In genomic region chr1:10530281-10530740, GRCh38 we compare ENCODE assay signal across 8 cellular contexts. TPM values are rescaled to one million over a fixed set of nuclear protein-coding genes. Genes with fewer than 3 reads are reported as not detected.
DNase-seq lines count a peak whose midpoint lies in the region; ATAC-seq and TF ChIP-seq lines count a peak whose summit lies in the region.

No MANE protein-coding gene starts in this region.

- no peak overlapping the region for H3K27ac ChIP-seq in liver (ENCODE audit: low read depth in 1 of 2, low read length in 2 of 2)

- H3K27me3 Mint-ChIP-seq in chondrocyte (ENCODE audit: low read depth) = no peaks in the 10 kb centered on the region
- H3K27me3 Mint-ChIP-seq in activated CD4-positive, alpha-beta T cell treated with anti-CD3 and anti-CD28 coated beads, Interleukin-2, amount 10 ng/mL, durations not matched to agents 7 days and 5 days = no peaks in the 10 kb centered on the region

- WGBS in liver = 30% methylated on average over 20 of the region's 20 CpGs

- H3K27ac Mint-ChIP-seq in chondrocyte (ENCODE audit: unreplicated experiment) = peak overlapping the region; percentile 87
- H3K27ac Mint-ChIP-seq in stimulated activated effector memory CD8-positive, alpha-beta T cell treated with anti-CD3 and anti-CD28 coated beads, Interleukin-12 subunit alpha, Interleukin-12 subunit beta, amount 100 ng/mL, for 72 hours = no peak overlapping the region
- H3K27ac Mint-ChIP-seq in activated CD4-positive, alpha-beta T cell treated with anti-CD3 and anti-CD28 coated beads, Interleukin-2, amount 10 ng/mL, durations not matched to agents 7 days and 5 days = no peak overlapping the region

- H3K4me1 Mint-ChIP-seq in chondrocyte (ENCODE audit: low read depth) = peaks cover 47% of the 10 kb centered on the region
- H3K4me1 Mint-ChIP-seq in stimulated activated effector memory CD8-positive, alpha-beta T cell treated with anti-CD3 and anti-CD28 coated beads, Interleukin-12 subunit alpha, Interleukin-12 subunit beta, amount 100 ng/mL, for 72 hours = peaks cover 26% of the 10 kb centered on the region
- H3K4me1 Mint-ChIP-seq in activated CD4-positive, alpha-beta T cell treated with anti-CD3 and anti-CD28 coated beads, Interleukin-2, amount 10 ng/mL, durations not matched to agents 7 days and 5 days = peaks cover 2% of the 10 kb centered on the region

- H3K9me3 ChIP-seq in liver (ENCODE audit: control insufficient read depth in 4 of 4, low read length in 3 of 4) = no peaks in the 10 kb centered on the region

- peak; percentile 6 for DNase-seq in stimulated activated CD4-positive, alpha-beta T cell treated with anti-CD3 and anti-CD28 coated beads, Interleukin-15, amount 100 ng/mL, for 24 hours
- DNase-seq in stimulated activated CD4-positive, alpha-beta T cell treated with anti-CD3 and anti-CD28 coated beads, Interleukin-12 subunit alpha, Interleukin-12 subunit beta, amount 100 ng/mL, for 4 hours = no peak
- no peak for DNase-seq in chondrocyte (ENCODE audit: low spot score)
- no peak for DNase-seq in NCI-H2171 (lab: John Stamatoyannopoulos, UW)
- no peak for DNase-seq in stimulated activated effector memory CD8-positive, alpha-beta T cell treated with anti-CD3 and anti-CD28 coated beads, Interleukin-12 subunit alpha, Interleukin-12 subunit beta, amount 100 ng/mL, for 72 hours (ENCODE audit: low spot score in 2 of 2)
- DNase-seq in activated CD4-positive, alpha-beta T cell treated with anti-CD3 and anti-CD28 coated beads, Interleukin-2, amount 10 ng/mL, durations not matched to agents 7 days and 5 days = no peak
- no peak for DNase-seq in KG1 (lab: John Stamatoyannopoulos, UW)

- H3K4me1 ChIP-seq in liver (ENCODE audit: control insufficient read depth in 4 of 4, insufficient read depth in 4 of 4, low read length in 3 of 4) = peaks cover 0 to 27% (median 22%) of the 10 kb centered on the region in 4 donors

- peak overlapping the region; percentile 42 for H3K4me3 Mint-ChIP-seq in chondrocyte (ENCODE audit: unreplicated experiment)
- no peak overlapping the region for H3K4me3 Mint-ChIP-seq in stimulated activated effector memory CD8-positive, alpha-beta T cell treated with anti-CD3 and anti-CD28 coated beads, Interleukin-12 subunit alpha, Interleukin-12 subunit beta, amount 100 ng/mL, for 72 hours
- H3K4me3 Mint-ChIP-seq in activated CD4-positive, alpha-beta T cell treated with anti-CD3 and anti-CD28 coated beads, Interleukin-2, amount 10 ng/mL, durations not matched to agents 7 days and 5 days = no peak overlapping the region

- no peaks in the 10 kb centered on the region for H3K36me3 Mint-ChIP-seq in chondrocyte (ENCODE audit: low read depth)
- peaks cover under 1% of the 10 kb centered on the region for H3K36me3 Mint-ChIP-seq in stimulated activated effector memory CD8-positive, alpha-beta T cell treated with anti-CD3 and anti-CD28 coated beads, Interleukin-12 subunit alpha, Interleukin-12 subunit beta, amount 100 ng/mL, for 72 hours
- H3K36me3 Mint-ChIP-seq in activated CD4-positive, alpha-beta T cell treated with anti-CD3 and anti-CD28 coated beads, Interleukin-2, amount 10 ng/mL, durations not matched to agents 7 days and 5 days (ENCODE audit: low read depth) = no peaks in the 10 kb centered on the region

- H3K36me3 ChIP-seq in liver (ENCODE audit: control insufficient read depth in 4 of 4, insufficient read depth in 3 of 4, low read depth in 1 of 4, low read length in 3 of 4) = no peaks in the 10 kb centered on the region

- TF ChIP-seq CTCF in chondrocyte (IDR thresholded peaks at IDR 0.05) = peak; percentile 91
- peak; percentile 86 for TF ChIP-seq CTCF in liver (IDR thresholded peaks at IDR 0.05; ENCODE audit: low read depth, low read length, missing input control)

- peak; percentile 90 to 91 for TF ChIP-seq RAD21 in liver (IDR thresholded peaks at IDR 0.05)

- no peaks in the 10 kb centered on the region for H3K9me3 Mint-ChIP-seq in chondrocyte (ENCODE audit: low read depth)
- H3K9me3 Mint-ChIP-seq in stimulated activated effector memory CD8-positive, alpha-beta T cell treated with anti-CD3 and anti-CD28 coated beads, Interleukin-12 subunit alpha, Interleukin-12 subunit beta, amount 100 ng/mL, for 72 hours = no peaks in the 10 kb centered on the region
- H3K9me3 Mint-ChIP-seq in activated CD4-positive, alpha-beta T cell treated with anti-CD3 and anti-CD28 coated beads, Interleukin-2, amount 10 ng/mL, durations not matched to agents 7 days and 5 days = no peaks in the 10 kb centered on the region

- POLR2A ChIA-PET in activated CD4-positive, alpha-beta T cell treated with anti-CD3 and anti-CD28 coated beads, Interleukin-2, amount 10 ng/mL, durations not matched to agents 7 days and 5 days (lab: Charles Lee) = no interaction called here

- H3K27me3 ChIP-seq in liver (ENCODE audit: control insufficient read depth in 4 of 4, insufficient read depth in 4 of 4, low read length in 3 of 4) = no peaks in the 10 kb centered on the region

- H3K9ac ChIP-seq in liver (ENCODE audit: low read depth in 1 of 2, low read length in 2 of 2) = no peak overlapping the region

- CTCF ChIA-PET in activated CD4-positive, alpha-beta T cell treated with anti-CD3 and anti-CD28 coated beads, Interleukin-2, amount 10 ng/mL, durations not matched to agents 7 days and 5 days (lab: Charles Lee) = no interaction called here

- H3K4me3 ChIP-seq in liver (ENCODE audit: low read depth in 1 of 3, low read length in 3 of 3) = no peak overlapping the region

- ATAC-seq in stimulated activated effector memory CD8-positive, alpha-beta T cell treated with anti-CD3 and anti-CD28 coated beads, Interleukin-12 subunit alpha, Interleukin-12 subunit beta, amount 100 ng/mL, for 72 hours = no peak

TF ChIP-seq in liver, 16 proteins besides CTCF, POLR2A, EP300 and RAD21:
- TF ChIP-seq FOXA1 (IDR thresholded peaks at IDR 0.05) = no peak
- TF ChIP-seq YY1 (IDR thresholded peaks at IDR 0.05) = no peak
- TF ChIP-seq RXRA (IDR thresholded peaks at IDR 0.05) = peak; percentile 92 to 98
- no peak for TF ChIP-seq TAF1 (conservative IDR thresholded peaks at IDR 0.05)
- TF ChIP-seq SP1 (IDR thresholded peaks at IDR 0.05) = peak; percentile 50
- TF ChIP-seq HNF4A (conservative IDR thresholded peaks at IDR 0.05) = peak in 1 of 2 donors; percentile 48
TF ChIP-seq in liver: peak in this region for 3.

RNA-seq across cellular contexts. Expression of gene PEX14, which starts 55.6 kb away (rescaled TPM):
- total RNA-seq in chondrocyte (16.0 to 17.8 TPM (median 17.4 TPM) in 3 replicates), liver (10 to 100 TPM in 1 of 2 donors, 1 to 10 TPM in 1; 7.1 to 11.5 TPM)
- polyA plus RNA-seq in liver = 10 to 100 TPM; 11.9 to 16.1 TPM
- 10 to 100 TPM; 23.4 to 24.4 TPM for total RNA-seq in activated CD4-positive, alpha-beta T cell treated with anti-CD3 and anti-CD28 coated beads, Interleukin-2, amount 10 ng/mL, durations not matched to agents 7 days and 5 days

RNA-seq across cellular contexts. Expression of gene DFFA, which starts 58.0 kb away (rescaled TPM):
- total RNA-seq in chondrocyte (32.5 to 35.8 TPM (median 33.7 TPM) in 3 replicates), liver (10 to 100 TPM; 10.6 to 20.0 TPM)
- 10 to 100 TPM; 11.5 to 17.1 TPM for polyA plus RNA-seq in liver
- 10 to 100 TPM; 28.1 to 28.6 TPM for total RNA-seq in activated CD4-positive, alpha-beta T cell treated with anti-CD3 and anti-CD28 coated beads, Interleukin-2, amount 10 ng/mL, durations not matched to agents 7 days and 5 days
